Comparison of ENCODE assay signal across 1 cellular context in genomic region chr2:71306762-71307161, GRCh38.
TF ChIP-seq lines count a peak whose summit lies in the region.

No MANE protein-coding gene starts in this region.

TF ChIP-seq in SK-N-SH treated with all-trans-retinoic acid at 6 μM for 48 hours, 23 proteins besides CTCF, POLR2A, EP300 and RAD21 (continued from another document):
- TF ChIP-seq POU6F1 (CRISPR knock-in tag; IDR thresholded peaks at IDR 0.05; ENCODE audit: borderline replicate concordance, low read depth): no peak
TF ChIP-seq in SK-N-SH treated with all-trans-retinoic acid at 6 μM for 48 hours: peak in this region for 0.
